Comparison of ENCODE assay signal across 8 cellular contexts in genomic region chr11:110295086-110295485, GRCh38. TPM values are rescaled to one million over a fixed set of nuclear protein-coding genes. Genes with fewer than 3 reads are reported as not detected.
DNase-seq lines count a peak whose midpoint lies in the region; ATAC-seq and TF ChIP-seq lines count a peak whose summit lies in the region.

No MANE protein-coding gene starts in this region.

- 9 to 10% methylated on average over 4 of the region's 4 CpGs for WGBS in heart right ventricle, 2 donors
- WGBS in mesenchymal stem cell = no CpG with 5 or more reads among the region's 4 CpGs

- TF ChIP-seq POLR2A in vagina (IDR thresholded peaks at IDR 0.05) = no peak

- H3K4me1 Mint-ChIP-seq in brain = peaks cover 57% of the 10 kb centered on the region

- ATAC-seq in heart right ventricle = no peak
- ATAC-seq in left ventricle myocardium superior = no peak
- ATAC-seq in GM18867 (IDR thresholded peaks at IDR 0.05; ENCODE audit: unreplicated experiment) = no peak

- H3K4me1 ChIP-seq in heart right ventricle (peaks cover 4 to 59% (median 45%) of the 10 kb centered on the region in 9 donors), mesenchymal stem cell (ENCODE audit: control insufficient read depth, insufficient read depth, low read depth, low read length) (peaks cover 8% of the 10 kb centered on the region), vagina (peaks cover 46% of the 10 kb centered on the region)

- H3K4me3 ChIP-seq in heart right ventricle = peak overlapping the region in 9 of 10 donors; percentile 57 to 99 (median 89)
- peak overlapping the region in 1 of 2 experiments; percentile 88 for H3K4me3 ChIP-seq in mesenchymal stem cell (ENCODE audit: insufficient read depth in 1 of 2, low read depth in 1 of 2, low read length in 2 of 2)
- H3K4me3 ChIP-seq in vagina = peak overlapping the region; percentile 85 to 97

- no peaks in the 10 kb centered on the region for H3K9me3 ChIP-seq in heart right ventricle
- no peaks in the 10 kb centered on the region for H3K9me3 ChIP-seq in mesenchymal stem cell (ENCODE audit: control insufficient read depth, low read length)
- no peaks in the 10 kb centered on the region for H3K9me3 ChIP-seq in vagina

- H2BK12ac ChIP-seq in mesenchymal stem cell (ENCODE audit: low read length in 2 of 2) = no peak overlapping the region

- no peak overlapping the region for H4K8ac ChIP-seq in mesenchymal stem cell (ENCODE audit: low read length)

- H3K4me2 ChIP-seq in mesenchymal stem cell (ENCODE audit: low read length, poor library complexity, severe bottlenecking) = peak overlapping the region; percentile 62

- TF ChIP-seq CTCF in heart right ventricle (IDR thresholded peaks at IDR 0.05) (no peak), brain (conservative IDR thresholded peaks at IDR 0.05) (no peak), vagina (IDR thresholded peaks at IDR 0.05) (no peak)

- H2BK5ac ChIP-seq in mesenchymal stem cell (ENCODE audit: low read depth, low read length, poor library complexity, severe bottlenecking) = no peak overlapping the region

- H2AFZ ChIP-seq in mesenchymal stem cell (ENCODE audit: low read depth, low read length) = no peak overlapping the region

- peaks cover 18% of the 10 kb centered on the region for H3K36me3 Mint-ChIP-seq in brain

- no peak overlapping the region for H3K14ac ChIP-seq in mesenchymal stem cell (ENCODE audit: low read length in 2 of 2)

- no peak overlapping the region for H4K91ac ChIP-seq in mesenchymal stem cell (ENCODE audit: low read length)

- DNase-seq in heart right ventricle = no peak
- DNase-seq in left ventricle myocardium superior = no peak
- DNase-seq in mesenchymal stem cell = no peak
- DNase-seq in vagina (ENCODE audit: extremely low spot score in 2 of 2) = no peak
- DNase-seq in NCI-H146 treated with DMSO at 0.1 percent for 48 hours (lab: John Stamatoyannopoulos, UW; ENCODE audit: unreplicated experiment) = no peak
- no peak for DNase-seq in HK-2 (ENCODE audit: unreplicated experiment)

- intact Hi-C loops in heart right ventricle (cut with DNase I) = loop anchor here in 6 of 10 donors (5.0 to 10.0 kb wide), 8 partner anchors 43 to 140 kb away; partner anchors contain the start of gene FDX1 (in 3 of the 6)
- intact Hi-C loops in left ventricle myocardium superior (cut with micrococcal nuclease) = loop anchor here (5.0 kb wide), 1 partner anchor 137 kb away; no protein-coding TSS in a partner anchor
- intact Hi-C loops in vagina (cut with DNase I) = no loop called here

- H2BK120ac ChIP-seq in mesenchymal stem cell (ENCODE audit: low read depth, low read length) = no peak overlapping the region

- peaks cover 0 to under 1% (median 0%) of the 10 kb centered on the region in 5 experiments for H3K9me3 Mint-ChIP-seq in brain

- H3K4ac ChIP-seq in mesenchymal stem cell (ENCODE audit: low read depth in 1 of 2, low read length in 2 of 2) = no peak overlapping the region

- H3K27me3 ChIP-seq in heart right ventricle (no peaks in the 10 kb centered on the region), mesenchymal stem cell (ENCODE audit: control insufficient read depth in 1 of 2, insufficient read depth in 1 of 2, low read length in 2 of 2) (no peaks in the 10 kb centered on the region), vagina (no peaks in the 10 kb centered on the region)

- H3K36me3 ChIP-seq in heart right ventricle (no peaks in the 10 kb centered on the region), mesenchymal stem cell (ENCODE audit: control insufficient read depth in 1 of 2, insufficient read depth in 2 of 2, low read depth in 1 of 2, low read length in 2 of 2) (peaks cover 0 to 4% of the 10 kb centered on the region in 2 experiments), vagina (no peaks in the 10 kb centered on the region)

- H3K4me3 Mint-ChIP-seq in brain = peak overlapping the region; percentile 88 to 95 (median 93)

- H3K18ac ChIP-seq in mesenchymal stem cell (ENCODE audit: low read depth in 1 of 2, low read length in 2 of 2) = no peak overlapping the region

- no peak overlapping the region for H2BK15ac ChIP-seq in mesenchymal stem cell (ENCODE audit: low read depth, poor library complexity, severe bottlenecking)

- H3K27ac ChIP-seq in heart right ventricle (peak overlapping the region in 7 of 10 donors; percentile 89 to 99 (median 97)), mesenchymal stem cell (ENCODE audit: low read length, poor library complexity, severe bottlenecking) (no peak overlapping the region), vagina (peak overlapping the region; percentile 91)

- no peak overlapping the region for H2AK5ac ChIP-seq in mesenchymal stem cell (ENCODE audit: low read length, severe bottlenecking)

- H3K79me1 ChIP-seq in mesenchymal stem cell (replicated peaks; ENCODE audit: low read length, poor library complexity, severe bottlenecking) = no peaks in the 10 kb centered on the region

- peak overlapping the region; percentile 93 for H3K9ac ChIP-seq in mesenchymal stem cell (ENCODE audit: low read length)

- H3K27ac Mint-ChIP-seq in brain = peak overlapping the region; percentile 88 to 95 (median 92)

- no peak overlapping the region for H3K23ac ChIP-seq in mesenchymal stem cell (ENCODE audit: low read length in 2 of 2)

- peaks cover 3% of the 10 kb centered on the region for H3K27me3 Mint-ChIP-seq in brain

RNA-seq across cellular contexts. Expression of gene RDX, which starts 1.3 kb away (rescaled TPM):
- 100 to 1,000 TPM; 105 to 140 (median 127) TPM for total RNA-seq in heart right ventricle
- 10 to 100 TPM; 28.2 to 85.4 TPM for polyA plus RNA-seq in heart right ventricle
- 117 TPM for total RNA-seq in left ventricle myocardium superior
- polyA plus RNA-seq in brain (ENCODE audit: insufficient read depth, low read depth, low replicate concordance) = 31.5 TPM
- polyA plus RNA-seq in mesenchymal stem cell (2013, experiment 1 of 2) = 84.4 TPM
- polyA plus RNA-seq in mesenchymal stem cell (2013, experiment 2 of 2) = 83.4 TPM
- 55.0 TPM for total RNA-seq in vagina
